In the genomic region with DNA sequence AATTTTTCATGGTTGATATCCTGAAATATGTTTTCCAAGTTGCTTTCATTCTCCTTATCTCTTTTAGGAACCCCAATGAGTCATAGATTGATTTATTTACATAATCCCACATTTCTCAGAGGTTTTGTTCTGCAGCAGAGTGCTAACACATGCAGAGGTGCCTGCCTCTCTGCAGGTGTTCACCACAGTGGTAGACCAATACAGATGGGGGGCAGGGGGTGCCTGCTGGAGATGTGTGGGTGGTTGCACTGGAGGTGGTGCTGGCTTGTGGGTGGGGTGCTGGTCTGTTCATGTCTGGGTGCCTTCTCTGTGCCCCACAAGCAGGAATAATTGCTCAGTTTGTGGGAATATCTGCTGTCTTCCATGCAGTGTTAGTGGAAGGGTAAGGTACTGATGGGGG, we compare ENCODE assay signal across 6 cellular contexts.
"Had no signal": no experiment of that assay in that cellular context is flagged by ENCODE, and none has a peak within 500 bp of the region (broad histone marks: within the 10 kb centered on the region; RNA-seq: fewer than 3 reads in every experiment).

No MANE protein-coding gene starts in this region.

- H3K27ac ChIP-seq: HL-60 had no signal

- ATAC-seq: GM23338, HepG2 had no signal

- H2AFZ ChIP-seq: GM23338 had no signal

- H3K4me3 ChIP-seq: GM23338 had no signal

- DNase-seq: H9, HCEC 1CT, KBM-7 had no signal

- H3K4me2 ChIP-seq: GM23338 had no signal
